9 cellular contexts compared by ENCODE assay signal in genomic region chr12:110704750-110705149, GRCh38. TPM values are rescaled to one million over a fixed set of nuclear protein-coding genes. Genes with fewer than 3 reads are reported as not detected.
A peak's percentile ranks its signal among the peaks of the same experiment; 100 is the strongest.
DNase-seq lines count a peak whose midpoint lies in the region; ATAC-seq and TF ChIP-seq lines count a peak whose summit lies in the region.
"Had no signal": no experiment of that assay in that cellular context is flagged by ENCODE, and none has a peak within 500 bp of the region (broad histone marks: within the 10 kb centered on the region; RNA-seq: fewer than 3 reads in every experiment).

No MANE protein-coding gene starts in this region.

- no peaks in the 10 kb centered on the region for H3K9me3 Mint-ChIP-seq in activated CD8-positive, alpha-beta memory T cell treated with anti-CD3 and anti-CD28 coated beads, Interleukin-2, amount 10 ng/mL, durations not matched to agents 7 days and 5 days (ENCODE audit: low read depth)
- no peaks in the 10 kb centered on the region for H3K9me3 Mint-ChIP-seq in chondrocyte (ENCODE audit: low read depth)
- H3K9me3 Mint-ChIP-seq: CD8-positive, alpha-beta T cell had no signal

- H3K4me1 Mint-ChIP-seq in activated CD8-positive, alpha-beta memory T cell treated with anti-CD3 and anti-CD28 coated beads, Interleukin-2, amount 10 ng/mL, durations not matched to agents 7 days and 5 days: no peaks in the 10 kb centered on the region
- H3K4me1 Mint-ChIP-seq in chondrocyte (ENCODE audit: low read depth): no peaks in the 10 kb centered on the region

- H3K27me3 Mint-ChIP-seq in activated CD8-positive, alpha-beta memory T cell treated with anti-CD3 and anti-CD28 coated beads, Interleukin-2, amount 10 ng/mL, durations not matched to agents 7 days and 5 days: no peaks in the 10 kb centered on the region
- no peaks in the 10 kb centered on the region for H3K27me3 Mint-ChIP-seq in chondrocyte (ENCODE audit: low read depth)

- CTCF ChIA-PET in activated CD8-positive, alpha-beta memory T cell treated with anti-CD3 and anti-CD28 coated beads, Interleukin-2, amount 10 ng/mL, durations not matched to agents 7 days and 5 days (lab: Charles Lee): interaction anchor here (0.7 to 2.7 kb wide), 7 partner anchors 19 to 183 kb away, joined by 3 to 15 read pairs (median 5); no protein-coding TSS in a partner anchor

- ATAC-seq in activated CD8-positive, alpha-beta memory T cell treated with anti-CD3 and anti-CD28 coated beads, Interleukin-2, amount 10 ng/mL, durations not matched to agents 7 days and 5 days: peak; percentile 36
- no peak for ATAC-seq in HG03457 (IDR thresholded peaks at IDR 0.05; ENCODE audit: unreplicated experiment)
- ATAC-seq: CD8-positive, alpha-beta T cell had no signal

- DNase-seq in activated CD8-positive, alpha-beta memory T cell treated with anti-CD3 and anti-CD28 coated beads, Interleukin-2, amount 10 ng/mL, durations not matched to agents 7 days and 5 days: no peak
- DNase-seq in activated CD8-positive, alpha-beta memory T cell treated with anti-CD3 and anti-CD28 coated beads for 24 hours: no peak
- DNase-seq in NCI-H226: peak; percentile 4
- no peak for DNase-seq in chondrocyte (ENCODE audit: low spot score)
- no peak for DNase-seq in retinal pigment epithelial cell (ENCODE audit: low read depth)
- DNase-seq in GM03348 (ENCODE audit: low spot score): no peak
- no peak for DNase-seq in UCSD-AML1 (lab: John Stamatoyannopoulos, UW; ENCODE audit: unreplicated experiment)
- DNase-seq: CD8-positive, alpha-beta T cell had no signal

- no peak overlapping the region for H3K4me3 Mint-ChIP-seq in activated CD8-positive, alpha-beta memory T cell treated with anti-CD3 and anti-CD28 coated beads, Interleukin-2, amount 10 ng/mL, durations not matched to agents 7 days and 5 days
- no peak overlapping the region for H3K4me3 Mint-ChIP-seq in chondrocyte (ENCODE audit: unreplicated experiment)
- H3K4me3 Mint-ChIP-seq: CD8-positive, alpha-beta T cell had no signal

- H3K36me3 Mint-ChIP-seq in activated CD8-positive, alpha-beta memory T cell treated with anti-CD3 and anti-CD28 coated beads, Interleukin-2, amount 10 ng/mL, durations not matched to agents 7 days and 5 days: peaks cover 3% of the 10 kb centered on the region
- H3K36me3 Mint-ChIP-seq in chondrocyte (ENCODE audit: low read depth): peaks cover 2% of the 10 kb centered on the region
- H3K36me3 Mint-ChIP-seq: CD8-positive, alpha-beta T cell had no signal

- no peak overlapping the region for H3K4me3 ChIP-seq in retinal pigment epithelial cell (ENCODE audit: low read length)

- TF ChIP-seq CTCF in chondrocyte (IDR thresholded peaks at IDR 0.05) (peak; percentile 36), retinal pigment epithelial cell (conservative IDR thresholded peaks at IDR 0.05; ENCODE audit: low read depth, low read length) (peak; percentile 55)

- H3K27ac Mint-ChIP-seq in activated CD8-positive, alpha-beta memory T cell treated with anti-CD3 and anti-CD28 coated beads, Interleukin-2, amount 10 ng/mL, durations not matched to agents 7 days and 5 days: no peak overlapping the region
- no peak overlapping the region for H3K27ac Mint-ChIP-seq in chondrocyte (ENCODE audit: unreplicated experiment)
- H3K27ac Mint-ChIP-seq: CD8-positive, alpha-beta T cell had no signal

RNA-seq across cellular contexts. Expression of gene HVCN1, which starts 15.8 kb away (rescaled TPM):
- 10 to 100 TPM; 11.7 to 19.9 TPM for total RNA-seq in activated CD8-positive, alpha-beta memory T cell treated with anti-CD3 and anti-CD28 coated beads, Interleukin-2, amount 10 ng/mL, durations not matched to agents 7 days and 5 days
- 1.2 to 1.3 TPM (median 1.2 TPM) in 3 replicates for total RNA-seq in chondrocyte

RNA-seq across cellular contexts. Expression of gene PPP1CC, which starts 37.9 kb away (rescaled TPM):
- total RNA-seq in activated CD8-positive, alpha-beta memory T cell treated with anti-CD3 and anti-CD28 coated beads, Interleukin-2, amount 10 ng/mL, durations not matched to agents 7 days and 5 days: 100 to 1,000 TPM; 174 to 200 TPM
- total RNA-seq in chondrocyte: 71.8 to 91.4 TPM (median 82.5 TPM) in 3 replicates
